8 cellular contexts compared by ENCODE assay signal in genomic region chr18:71939483-71939882, GRCh38.
"Had no signal": no experiment of that assay in that cellular context is flagged by ENCODE, and none has a peak within 500 bp of the region (broad histone marks: within the 10 kb centered on the region; RNA-seq: fewer than 3 reads in every experiment).

No MANE protein-coding gene starts in this region.

- H3K4me3 ChIP-seq: GM23338 had no signal

- FAIRE-seq: H1, H54 had no signal

- H2AFZ ChIP-seq: GM23338 had no signal

- H3K27ac ChIP-seq: HL-60 had no signal

- H3K4me2 ChIP-seq: GM23338 had no signal

- ATAC-seq: GM23338 had no signal

- DNase-seq: H9, HCEC 1CT, Kasumi-1, KG1 had no signal
